ENCODE assay signal across 24 cellular contexts in the genomic region with DNA sequence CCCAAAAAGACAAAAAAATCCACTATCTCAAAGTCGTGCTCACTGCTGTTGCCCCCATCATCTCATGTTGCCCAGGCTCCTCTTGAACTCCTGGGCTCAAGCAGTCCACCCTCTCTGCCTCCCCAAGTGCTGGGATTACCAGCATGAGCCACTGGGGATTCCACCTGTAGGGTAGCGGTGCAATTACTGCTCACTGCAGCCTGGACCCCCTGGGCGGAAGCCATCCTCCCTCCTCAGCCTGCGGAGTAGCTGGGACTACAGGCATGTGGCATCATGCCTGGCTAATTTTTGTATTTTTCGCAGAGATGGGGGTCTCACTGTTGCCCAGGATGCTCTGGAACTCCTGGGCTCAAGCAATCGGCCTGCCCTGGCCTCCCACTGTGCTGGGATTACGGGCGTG. TPM values are rescaled to one million over a fixed set of nuclear protein-coding genes. Genes with fewer than 3 reads are reported as not detected.
"Had no signal": no experiment of that assay in that cellular context is flagged by ENCODE, and none has a peak within 500 bp of the region (broad histone marks: within the 10 kb centered on the region; RNA-seq: fewer than 3 reads in every experiment).

No MANE protein-coding gene starts in this region.

- H3K36me3 ChIP-seq: lower lobe of right lung, spleen had no signal

- H3K27ac Mint-ChIP-seq: activated CD8-positive, alpha-beta T cell treated with anti-CD3 and anti-CD28 coated beads, Interleukin-2, amount 10 ng/mL, durations not matched to agents 7 days and 5 days; activated naive CD8-positive, alpha-beta T cell; stimulated activated naive CD8-positive, alpha-beta T cell treated with anti-CD3 and anti-CD28 coated beads, Interleukin-15, Interleukin-2, amounts not matched to agents 100 ng/mL and 50 ng/mL, for 24 hours had no signal

- H3K36me3 Mint-ChIP-seq: activated naive CD8-positive, alpha-beta T cell; natural killer cell treated with Interleukin-12 subunit alpha and Interleukin-12 subunit beta and Interleukin-15 and Interleukin-18, amount 100 ng/mL, for 72 hours had no signal

- DNase-seq: activated CD4-positive, alpha-beta T cell treated with anti-CD3 and anti-CD28 coated beads for 48 hours; activated CD4-positive, CD25-positive, alpha-beta regulatory T cell; activated CD8-positive, alpha-beta T cell treated with anti-CD3 and anti-CD28 coated beads, Interleukin-2, amount 10 ng/mL, durations not matched to agents 7 days and 5 days; activated gamma-delta T cell; activated T-cell treated with anti-CD3 and anti-CD28 coated beads, Interleukin-2, amount 50 U/mL, for 4 hours; amniotic stem cell; dorsolateral prefrontal cortex; foreskin melanocyte; glutamatergic neuron; hypothalamus; islet precursor cell; lower lobe of right lung; nucleus accumbens; spleen; T1000 had no signal

- H3K4me3 Mint-ChIP-seq: activated CD8-positive, alpha-beta T cell treated with anti-CD3 and anti-CD28 coated beads, Interleukin-2, amount 10 ng/mL, durations not matched to agents 7 days and 5 days; stimulated activated naive CD8-positive, alpha-beta T cell treated with anti-CD3 and anti-CD28 coated beads, Interleukin-15, Interleukin-2, amounts not matched to agents 100 ng/mL and 50 ng/mL, for 24 hours had no signal

- H3K4me3 ChIP-seq: dorsolateral prefrontal cortex, lower lobe of right lung, spleen had no signal

- ATAC-seq: activated CD8-positive, alpha-beta T cell treated with anti-CD3 and anti-CD28 coated beads, Interleukin-2, amount 10 ng/mL, durations not matched to agents 7 days and 5 days; activated T-cell treated with anti-CD3 and anti-CD28 coated beads, Interleukin-2, amount 50 U/mL, for 4 hours; lower lobe of right lung; natural killer cell treated with Interleukin-12 subunit alpha and Interleukin-12 subunit beta and Interleukin-15 and Interleukin-18, amount 100 ng/mL, for 72 hours had no signal

- H3K27ac ChIP-seq: dorsolateral prefrontal cortex, lower lobe of right lung, spleen had no signal

- H3K9me3 Mint-ChIP-seq: activated T-cell treated with anti-CD3 and anti-CD28 coated beads, Interleukin-2, amount 50 U/mL, for 4 hours; natural killer cell treated with Interleukin-12 subunit alpha and Interleukin-12 subunit beta and Interleukin-15 and Interleukin-18, amount 100 ng/mL, for 72 hours; stimulated activated naive CD8-positive, alpha-beta T cell treated with anti-CD3 and anti-CD28 coated beads, Interleukin-15, Interleukin-2, amounts not matched to agents 100 ng/mL and 50 ng/mL, for 24 hours had no signal

- H3K9me3 ChIP-seq: lower lobe of right lung had no signal

RNA-seq across cellular contexts. Expression of gene BHLHA9, which starts 37.9 kb away (rescaled TPM):
- total RNA-seq: activated CD8-positive, alpha-beta T cell treated with anti-CD3 and anti-CD28 coated beads, Interleukin-2, amount 10 ng/mL, durations not matched to agents 7 days and 5 days; activated T-cell treated with anti-CD3 and anti-CD28 coated beads, Interleukin-2, amount 50 U/mL, for 4 hours; cardiac septum; epithelial cell of proximal tubule; lower lobe of right lung; mesenteric fat pad; natural killer cell treated with Interleukin-12 subunit alpha and Interleukin-12 subunit beta and Interleukin-15 and Interleukin-18, amount 100 ng/mL, for 72 hours; renal cortical epithelial cell; spleen; T-helper 1 cell treated with Interleukin-12 subunit alpha and Interleukin-12 subunit beta and Interleukin-4 antibody, amounts not matched to agents 30 ng/mL and 1 ng/mL, for 36 hours had no signal

RNA-seq across cellular contexts. Expression of gene TRARG1, which starts 47.1 kb away (rescaled TPM):
- total RNA-seq: activated T-cell treated with anti-CD3 and anti-CD28 coated beads, Interleukin-2, amount 50 U/mL, for 4 hours; epithelial cell of proximal tubule; lower lobe of right lung; natural killer cell treated with Interleukin-12 subunit alpha and Interleukin-12 subunit beta and Interleukin-15 and Interleukin-18, amount 100 ng/mL, for 72 hours; renal cortical epithelial cell; spleen; temporal lobe had no signal
